Comparison of ENCODE assay signal across 31 cellular contexts in genomic region chr18:35889677-35890076, GRCh38.
"Had no signal": no experiment of that assay in that cellular context is flagged by ENCODE, and none has a peak within 500 bp of the region (broad histone marks: within the 10 kb centered on the region; RNA-seq: fewer than 3 reads in every experiment).

No MANE protein-coding gene starts in this region.

- DNase-seq: activated CD4-positive, alpha-beta memory T cell treated with anti-CD3 and anti-CD28 coated beads for 36 hours; activated CD4-positive, alpha-beta T cell treated with anti-CD3 and anti-CD28 coated beads for 4 hours; activated CD4-positive, alpha-beta T cell treated with anti-CD3 and anti-CD28 coated beads, Interleukin-2, amount 50 U/mL, for 1 hour; activated CD4-positive, CD25-positive, alpha-beta regulatory T cell treated with anti-CD3 and anti-CD28 coated beads, Interleukin-2, amount 50 U/mL, for 72 hours; activated CD8-positive, alpha-beta memory T cell treated with anti-CD3 and anti-CD28 coated beads for 24 hours; activated CD8-positive, alpha-beta memory T cell treated with anti-CD3 and anti-CD28 coated beads, Interleukin-2, amount 10 ng/mL, durations not matched to agents 7 days and 5 days; activated CD8-positive, alpha-beta memory T cell treated with anti-CD3 and anti-CD28 coated beads, Interleukin-2, amount 50 U/mL, for 48 hours; activated effector memory CD4-positive, alpha-beta T cell treated with Interleukin-2 at 50 U/mL for 16 hours; activated naive CD4-positive, alpha-beta T cell treated with anti-CD3 and anti-CD28 coated beads, Interleukin-2, amount 10 ng/mL, durations not matched to agents 7 days and 5 days; activated naive CD8-positive, alpha-beta T cell treated with anti-CD3 and anti-CD28 coated beads, Interleukin-2, amount 50 U/mL, for 24 hours; activated T-cell treated with anti-CD3 and anti-CD28 coated beads, Interleukin-2, amount 50 U/mL, for 48 hours; brain microvascular endothelial cell; NCI-H1092 treated with DMSO at 0.1 percent for 48 hours; NCI-H146; NCI-H187; NCI-H2029 treated with DMSO at 0.1 percent for 48 hours; NCI-H2171 treated with DMSO at 0.1 percent for 48 hours; NCI-H446; NCI-H510A treated with DMSO at 0.1 percent for 48 hours; NCI-H526 treated with DMSO at 0.1 percent for 48 hours; NCI-H774; NK-92 treated with Interleukin-12 subunit alpha and Interleukin-12 subunit beta, amount 100 ng/mL, for 24 hours; PC-3; Peyer's patch; RPMI8226; SIG-M5; SW 1271; T-helper 1 cell; T-helper 2 cell; T-helper 9 cell had no signal

- ATAC-seq: activated CD8-positive, alpha-beta memory T cell treated with anti-CD3 and anti-CD28 coated beads, Interleukin-2, amount 10 ng/mL, durations not matched to agents 7 days and 5 days; activated naive CD8-positive, alpha-beta T cell treated with anti-CD3 and anti-CD28 coated beads, Interleukin-2, amount 50 U/mL, for 24 hours; K562; PC-3 had no signal
